In the genomic region with DNA sequence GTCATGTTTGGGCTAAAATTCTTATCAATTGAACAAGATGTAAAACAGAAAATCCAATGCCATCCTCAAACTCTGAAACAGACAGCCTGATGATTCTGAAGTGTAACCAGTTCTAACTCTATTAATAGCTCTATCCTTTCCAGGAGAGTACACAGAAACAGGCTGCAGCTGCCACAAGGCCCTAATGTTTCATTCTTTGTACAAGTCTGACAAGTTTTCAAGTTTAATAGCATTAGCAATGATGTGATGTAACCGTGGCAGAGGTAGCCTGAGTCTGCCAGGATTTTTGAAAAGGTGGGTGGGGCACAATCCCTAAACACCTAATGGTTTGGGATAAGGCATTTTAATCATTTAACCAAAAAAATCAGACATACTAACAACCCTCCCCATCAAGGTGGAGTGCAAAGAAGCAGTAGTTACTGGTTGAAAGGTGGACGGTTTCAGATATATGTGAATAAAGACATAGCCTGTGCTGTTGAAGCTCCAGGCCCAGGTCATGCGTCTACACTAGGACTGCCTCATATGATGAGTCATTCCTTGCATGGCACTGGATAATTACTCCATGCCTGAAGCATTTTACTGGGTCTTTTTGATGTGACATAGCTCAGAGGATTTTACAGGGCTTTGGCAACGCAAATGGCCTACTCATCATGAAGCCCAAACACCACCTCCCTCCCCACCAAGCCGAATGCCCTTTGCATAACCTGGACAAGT, we compare ENCODE assay signal across 12 cellular contexts.
DNase-seq lines count a peak whose midpoint lies in the region; ATAC-seq and TF ChIP-seq lines count a peak whose summit lies in the region.
"Had no signal": no experiment of that assay in that cellular context is flagged by ENCODE, and none has a peak within 500 bp of the region (broad histone marks: within the 10 kb centered on the region; RNA-seq: fewer than 3 reads in every experiment).

No MANE protein-coding gene starts in this region.

- H3K9me3 ChIP-seq in mesodermal cell (ENCODE audit: control insufficient read depth, low read length) (no peaks in the 10 kb centered on the region), Peyer's patch (no peaks in the 10 kb centered on the region)
- H3K9me3 ChIP-seq: right atrium auricular region had no signal

- no peak for TF ChIP-seq CTCF in VCaP (conservative IDR thresholded peaks at IDR 0.05)
- TF ChIP-seq CTCF in Peyer's patch (IDR thresholded peaks at IDR 0.05): no peak

- no peak overlapping the region for H3K4me3 ChIP-seq in mesodermal cell (ENCODE audit: extremely low read depth, insufficient read depth, low read length, poor library complexity, severe bottlenecking)
- no peak overlapping the region for H3K4me3 ChIP-seq in Peyer's patch
- H3K4me3 ChIP-seq: right atrium auricular region had no signal

- no peak for TF ChIP-seq POLR2A in Peyer's patch (IDR thresholded peaks at IDR 0.05)

- no peaks in the 10 kb centered on the region for H3K27me3 ChIP-seq in Peyer's patch
- H3K27me3 ChIP-seq: right atrium auricular region had no signal

- no peak for ATAC-seq in HG03097 (IDR thresholded peaks at IDR 0.05; ENCODE audit: low FRiP score, unreplicated experiment)

- DNase-seq in DMS153 (lab: John Stamatoyannopoulos, UW) (peak; percentile 68), NCI-H1048 (lab: John Stamatoyannopoulos, UW) (peak; percentile 3), GDM1 (lab: John Stamatoyannopoulos, UW) (no peak), iPS-NIHi11 (ENCODE audit: low spot score) (no peak), Peyer's patch (no peak)
- DNase-seq: HFFc6, left cardiac atrium, NCI-H524 had no signal

- 57 to 94% methylated on average over 1 to 3 of the region's 5 CpGs for WGBS in mesodermal cell (ENCODE audit: insufficient coverage in 2 of 2), 2 experiments

- H3K36me3 ChIP-seq in mesodermal cell (ENCODE audit: control insufficient read depth, insufficient read depth, low read length) (no peaks in the 10 kb centered on the region), Peyer's patch (no peaks in the 10 kb centered on the region)
- H3K36me3 ChIP-seq: right atrium auricular region had no signal

- H3K4me1 ChIP-seq in mesodermal cell (ENCODE audit: control insufficient read depth, insufficient read depth, low read length, poor library complexity, severe bottlenecking) (peaks cover 14% of the 10 kb centered on the region), Peyer's patch (no peaks in the 10 kb centered on the region)
- H3K4me1 ChIP-seq: right atrium auricular region had no signal

- H3K27ac ChIP-seq in VCaP (peak overlapping the region; percentile 77), mesodermal cell (ENCODE audit: low read depth, low read length, severe bottlenecking) (peak overlapping the region; percentile 77), Peyer's patch (peak overlapping the region in 1 of 4 donors; percentile 17)

Comparison
In these comparisons a context has a peak if more than half of its experiments do, and no peak if none do; other contexts are left out.
1. DNase-seq: peak in DMS153 (single experiment) and NCI-H1048 (single experiment); none in GDM1 (single experiment), iPS-NIHi11 (single experiment) and Peyer's patch (0 of 3).